ENCODE assay signal across 11 cellular contexts in genomic region chr10:69789164-69789576, GRCh38. TPM values are rescaled to one million over a fixed set of nuclear protein-coding genes. Genes with fewer than 3 reads are reported as not detected.
DNase-seq lines count a peak whose midpoint lies in the region; ATAC-seq and TF ChIP-seq lines count a peak whose summit lies in the region.
"Had no signal": no experiment of that assay in that cellular context is flagged by ENCODE, and none has a peak within 500 bp of the region (broad histone marks: within the 10 kb centered on the region; RNA-seq: fewer than 3 reads in every experiment).

No MANE protein-coding gene starts in this region.

- DNase-seq in ELR (ENCODE audit: low read depth) (peak; percentile 29), NAMALWA (ENCODE audit: low spot score) (peak; percentile 34), esophagus squamous epithelium (lab: John Stamatoyannopoulos, UW) (no peak), anterior cingulate cortex (lab: John Stamatoyannopoulos, UW) (no peak)
- DNase-seq in effector CD8-positive, alpha-beta T cell (lab: John Stamatoyannopoulos, UW) = no peak
- DNase-seq: MV-4-11, occipital lobe had no signal

- H3K27me3 ChIP-seq in esophagus squamous epithelium = peaks cover 0 to 14% (median 0%) of the 10 kb centered on the region in 4 donors
- no peaks in the 10 kb centered on the region for H3K27me3 ChIP-seq in parathyroid adenoma (ENCODE audit: control insufficient read depth, insufficient read depth, low read length)

- peaks cover 0 to 5% (median 0%) of the 10 kb centered on the region in 3 donors for H3K4me1 ChIP-seq in esophagus squamous epithelium
- no peaks in the 10 kb centered on the region for H3K4me1 ChIP-seq in parathyroid adenoma

- H3K4me3 ChIP-seq in esophagus squamous epithelium = no peak overlapping the region
- H3K4me3 ChIP-seq in parathyroid adenoma (ENCODE audit: low read depth, low read length) = no peak overlapping the region

- no peaks in the 10 kb centered on the region for H3K79me2 ChIP-seq in parathyroid adenoma

- WGBS in esophagus squamous epithelium, 2 donors = 38 to 58% methylated on average over 2 to 4 of the region's 4 CpGs

- H3K4me2 ChIP-seq in parathyroid adenoma (ENCODE audit: low read length) = no peak overlapping the region

- intact Hi-C loops in esophagus squamous epithelium (cut with DNase I) = no loop called here

- H3K9me3 ChIP-seq in esophagus squamous epithelium (no peaks in the 10 kb centered on the region), parathyroid adenoma (ENCODE audit: control insufficient read depth, low read length) (no peaks in the 10 kb centered on the region)

- peak in 5 of 6 experiments; percentile 14 to 66 (median 41) for TF ChIP-seq CTCF in esophagus squamous epithelium (IDR thresholded peaks at IDR 0.05)
- TF ChIP-seq CTCF in parathyroid adenoma (IDR thresholded peaks at IDR 0.05) = peak; percentile 45

- ATAC-seq in GM18858 (IDR thresholded peaks at IDR 0.05; ENCODE audit: unreplicated experiment) (no peak), HG02588 (IDR thresholded peaks at IDR 0.05; ENCODE audit: unreplicated experiment) (no peak)
- ATAC-seq: stimulated activated effector memory CD8-positive, alpha-beta T cell treated with anti-CD3 and anti-CD28 coated beads, Interleukin-12 subunit alpha, Interleukin-12 subunit beta, amount 100 ng/mL, for 72 hours had no signal

- no peak overlapping the region for H2AFZ ChIP-seq in parathyroid adenoma

- H3K9ac ChIP-seq in parathyroid adenoma = no peak overlapping the region

- H3K36me3 ChIP-seq in esophagus squamous epithelium (no peaks in the 10 kb centered on the region), parathyroid adenoma (ENCODE audit: control insufficient read depth, insufficient read depth, low read length) (no peaks in the 10 kb centered on the region)

- no peak for TF ChIP-seq POLR2A in esophagus squamous epithelium (IDR thresholded peaks at IDR 0.05)

- no peak overlapping the region for H3K27ac ChIP-seq in esophagus squamous epithelium
- no peak overlapping the region for H3K27ac ChIP-seq in parathyroid adenoma

RNA-seq across cellular contexts. Expression of gene COL13A1, which starts 12.5 kb away (rescaled TPM):
- total RNA-seq in esophagus squamous epithelium = 1 to 10 TPM in 2 of 4 donors, not detected in 2; 2.0 to 3.8 TPM

Comparison
In these comparisons a context has a peak if more than half of its experiments do, and no peak if none do; other contexts are left out.
1. DNase-seq: peak in ELR (single experiment) and NAMALWA (single experiment); none in esophagus squamous epithelium (single experiment), anterior cingulate cortex (0 of 58) and effector CD8-positive, alpha-beta T cell (single experiment).